1 cellular context compared by ENCODE assay signal in genomic region chr17:28903546-28903841, GRCh38.
TF ChIP-seq lines count a peak whose summit lies in the region.

No MANE protein-coding gene starts in this region.

TF ChIP-seq in WTC11, 78 proteins besides CTCF, POLR2A, EP300 and RAD21:
- TF ChIP-seq, protein P1, sequence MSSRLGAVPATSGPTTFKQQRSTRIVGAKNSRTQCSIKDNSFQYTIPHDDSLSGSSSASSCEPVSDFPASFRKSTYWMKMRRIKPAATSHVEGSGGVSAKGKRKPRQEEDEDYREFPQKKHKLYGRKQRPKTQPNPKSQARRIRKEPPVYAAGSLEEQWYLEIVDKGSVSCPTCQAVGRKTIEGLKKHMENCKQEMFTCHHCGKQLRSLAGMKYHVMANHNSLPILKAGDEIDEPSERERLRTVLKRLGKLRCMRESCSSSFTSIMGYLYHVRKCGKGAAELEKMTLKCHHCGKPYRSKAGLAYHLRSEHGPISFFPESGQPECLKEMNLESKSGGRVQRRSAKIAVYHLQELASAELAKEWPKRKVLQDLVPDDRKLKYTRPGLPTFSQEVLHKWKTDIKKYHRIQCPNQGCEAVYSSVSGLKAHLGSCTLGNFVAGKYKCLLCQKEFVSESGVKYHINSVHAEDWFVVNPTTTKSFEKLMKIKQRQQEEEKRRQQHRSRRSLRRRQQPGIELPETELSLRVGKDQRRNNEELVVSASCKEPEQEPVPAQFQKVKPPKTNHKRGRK (CRISPR knock-in tag; IDR thresholded peaks at IDR 0.05; ENCODE audit: borderline replicate concordance) = 0 out of 2 replicates have a peak, but pooled peaks have one; percentile 18
TF ChIP-seq in WTC11: peak in this region for 1; not testable (repeated sequence) for 77.
